31 cellular contexts compared by ENCODE assay signal in genomic region chr7:136912339-136912738, GRCh38. TPM values are rescaled to one million over a fixed set of nuclear protein-coding genes. Genes with fewer than 3 reads are reported as not detected.
"Had no signal": no experiment of that assay in that cellular context is flagged by ENCODE, and none has a peak within 500 bp of the region (broad histone marks: within the 10 kb centered on the region; RNA-seq: fewer than 3 reads in every experiment).

No MANE protein-coding gene starts in this region.

- H3K4me1 ChIP-seq: adrenal gland, esophagus muscularis mucosa, foreskin keratinocyte, gastrocnemius medialis had no signal

- FAIRE-seq: bronchial epithelial cell had no signal

- H3K27me3 ChIP-seq: adrenal gland, esophagus muscularis mucosa, foreskin keratinocyte, gastrocnemius medialis had no signal

- H3K27ac ChIP-seq: adrenal gland, coronary artery, dorsolateral prefrontal cortex, esophagus muscularis mucosa, foreskin keratinocyte, gastrocnemius medialis had no signal

- H3K9me3 ChIP-seq: adrenal gland, esophagus muscularis mucosa, gastrocnemius medialis had no signal

- H3K4me3 ChIP-seq: adrenal gland, coronary artery, dorsolateral prefrontal cortex, esophagus muscularis mucosa, gastrocnemius medialis had no signal

- H3K36me3 ChIP-seq: adrenal gland, esophagus muscularis mucosa, gastrocnemius medialis had no signal

- ATAC-seq: activated CD4-positive, alpha-beta T cell treated with anti-CD3 and anti-CD28 coated beads for 36 hours; activated CD8-positive, alpha-beta memory T cell treated with anti-CD3 and anti-CD28 coated beads, Interleukin-2, amount 10 ng/mL, durations not matched to agents 7 days and 5 days; activated CD8-positive, alpha-beta T cell treated with anti-CD3 and anti-CD28 coated beads, Interleukin-2, amount 10 ng/mL, durations not matched to agents 7 days and 5 days; activated naive CD8-positive, alpha-beta T cell treated with anti-CD3 and anti-CD28 coated beads, Interleukin-2, amount 50 U/mL, for 24 hours; foreskin keratinocyte; gastrocnemius medialis; T-helper 17 cell had no signal

- DNase-seq: activated CD4-positive, alpha-beta memory T cell treated with anti-CD3 and anti-CD28 coated beads for 36 hours; activated CD4-positive, alpha-beta T cell treated with anti-CD3 and anti-CD28 coated beads for 36 hours; activated CD4-positive, alpha-beta T cell treated with anti-CD3 and anti-CD28 coated beads, Interleukin-2, amount 10 ng/mL, durations not matched to agents 24 days and 14 days; activated CD4-positive, CD25-positive, alpha-beta regulatory T cell; activated CD4-positive, CD25-positive, alpha-beta regulatory T cell treated with anti-CD3 and anti-CD28 coated beads, Interleukin-2, amount 50 U/mL, for 72 hours; activated CD8-positive, alpha-beta memory T cell treated with anti-CD3 and anti-CD28 coated beads, Interleukin-2, amount 10 ng/mL, durations not matched to agents 7 days and 5 days; activated CD8-positive, alpha-beta memory T cell treated with anti-CD3 and anti-CD28 coated beads, Interleukin-2, amount 50 U/mL, for 4 hours; activated CD8-positive, alpha-beta T cell treated with anti-CD3 and anti-CD28 coated beads, Interleukin-2, amount 10 ng/mL, durations not matched to agents 7 days and 5 days; activated effector memory CD4-positive, alpha-beta T cell treated with anti-CD3 and anti-CD28 coated beads, Interleukin-2, amount 50 U/mL, for 16 hours; activated naive CD4-positive, alpha-beta T cell treated with anti-CD3 and anti-CD28 coated beads for 36 hours; activated naive CD8-positive, alpha-beta T cell treated with anti-CD3 and anti-CD28 coated beads for 36 hours; activated naive CD8-positive, alpha-beta T cell treated with anti-CD3 and anti-CD28 coated beads, Interleukin-2, amount 50 U/mL, for 24 hours; activated T-cell treated with anti-CD3 and anti-CD28 coated beads, Interleukin-2, amount 50 U/mL, for 1 hour; activated T-cell treated with anti-CD3 and anti-CD28 coated beads, Interleukin-2, amount 50 U/mL, for 48 hours; adrenal gland; amygdala; aorta; dorsolateral prefrontal cortex; effector memory CD4-positive, alpha-beta T cell; foreskin keratinocyte; gastrocnemius medialis; glutamatergic neuron; T-helper 1 cell; T-helper 17 cell; T1000 had no signal

RNA-seq across cellular contexts. Expression of gene CHRM2, which starts 43.9 kb away (rescaled TPM):
- total RNA-seq: activated CD4-positive, alpha-beta memory T cell treated with anti-CD3 and anti-CD28 coated beads for 36 hours; activated CD4-positive, alpha-beta T cell treated with anti-CD3 and anti-CD28 coated beads for 36 hours; activated CD4-positive, alpha-beta T cell treated with anti-CD3 and anti-CD28 coated beads, Interleukin-2, amount 10 ng/mL, durations not matched to agents 24 days and 14 days; activated CD8-positive, alpha-beta memory T cell treated with anti-CD3 and anti-CD28 coated beads for 36 hours; activated CD8-positive, alpha-beta memory T cell treated with anti-CD3 and anti-CD28 coated beads, Interleukin-2, amount 10 ng/mL, durations not matched to agents 7 days and 5 days; activated CD8-positive, alpha-beta T cell treated with anti-CD3 and anti-CD28 coated beads, Interleukin-2, amount 10 ng/mL, durations not matched to agents 7 days and 5 days; activated naive CD4-positive, alpha-beta T cell treated with anti-CD3 and anti-CD28 coated beads for 36 hours; activated naive CD8-positive, alpha-beta T cell treated with anti-CD3 and anti-CD28 coated beads for 36 hours; activated T-helper 1 cell treated with anti-CD3 and anti-CD28 coated beads, Interleukin-12 subunit alpha, Interleukin-12 subunit beta, Interleukin-2, Interleukin-4 antibody, amounts not matched to agents 30 ng/mL and 10 ng/mL and 1 ng/mL, durations not matched to agents 14 hours and 24 hours and 36 hours; activated T-helper 2 cell treated with anti-CD3 and anti-CD28 coated beads, Interferon-gamma antibody, Interleukin-2, Interleukin-4, amounts not matched to agents 10 μg/mL and 5 μg/mL and 100 μg/mL, durations not matched to agents 14 hours and 24 hours and 36 hours; aorta; foreskin keratinocyte; gastrocnemius medialis; T-helper 17 cell had no signal
- polyA plus RNA-seq: foreskin keratinocyte had no signal
